In the genomic region with DNA sequence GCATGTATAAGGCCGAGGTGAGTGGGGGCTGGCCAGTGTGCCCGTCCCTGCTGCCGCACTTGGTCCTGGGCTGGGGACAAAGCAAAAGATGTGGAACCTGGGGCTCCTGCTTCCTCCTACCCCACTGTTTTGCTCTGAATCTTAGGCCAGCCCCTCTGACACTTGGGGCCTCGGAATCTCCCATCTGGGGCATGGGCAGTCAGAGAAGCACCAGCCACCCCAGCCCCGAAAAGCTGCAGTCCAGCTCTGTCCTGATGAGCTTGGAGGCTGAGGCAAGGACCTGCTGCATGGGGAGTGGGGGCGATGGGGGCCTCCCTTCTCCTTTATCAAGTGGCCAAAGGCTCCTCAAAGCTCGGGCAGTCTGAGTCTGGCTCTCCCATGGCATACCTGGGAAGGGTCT, we compare ENCODE assay signal across 8 cellular contexts. TPM values are rescaled to one million over a fixed set of nuclear protein-coding genes. Genes with fewer than 3 reads are reported as not detected.
DNase-seq lines count a peak whose midpoint lies in the region; ATAC-seq, FAIRE-seq and TF ChIP-seq lines count a peak whose summit lies in the region.

No MANE protein-coding gene starts in this region.

- H3K9me3 ChIP-seq in A549 (no peaks in the 10 kb centered on the region), Karpas-422 (ENCODE audit: low read length) (no peaks in the 10 kb centered on the region), endothelial cell of umbilical vein (replicated peaks; ENCODE audit: control insufficient read depth, insufficient read depth, low read length) (no peaks in the 10 kb centered on the region), neural cell (ENCODE audit: low read length) (no peaks in the 10 kb centered on the region), pancreas (no peaks in the 10 kb centered on the region)

- TF ChIP-seq EP300 in A549 (IDR thresholded peaks at IDR 0.05) (no peak), neural cell (conservative IDR thresholded peaks at IDR 0.05; ENCODE audit: poor library complexity, severe bottlenecking) (no peak)

- H3K4me3 ChIP-seq in A549 (no peak overlapping the region), Karpas-422 (ENCODE audit: low read length) (peak overlapping the region; percentile 49), endothelial cell of umbilical vein (replicated peaks in 1 of 3; ENCODE audit: insufficient read depth in 1 of 3, low read depth in 1 of 3, low read length in 3 of 3) (no peak overlapping the region), neural cell (ENCODE audit: low read length) (no peak overlapping the region), pancreas (peak overlapping the region in 1 of 4 donors; percentile 4)

- TF ChIP-seq POLR2A in A549 (IDR thresholded peaks at IDR 0.05; ENCODE audit: low read length) (no peak), endothelial cell of umbilical vein (IDR thresholded peaks at IDR 0.05; ENCODE audit: low read depth, low read length) (no peak)

- H3K27me3 ChIP-seq in Karpas-422 (ENCODE audit: low read length) = no peaks in the 10 kb centered on the region
- H3K27me3 ChIP-seq in endothelial cell of umbilical vein (ENCODE audit: control insufficient read depth in 2 of 2, insufficient read depth in 2 of 2, low read length in 2 of 2) = no peaks in the 10 kb centered on the region
- H3K27me3 ChIP-seq in neural cell (ENCODE audit: insufficient read depth, low read depth, low read length) = no peaks in the 10 kb centered on the region
- no peaks in the 10 kb centered on the region for H3K27me3 ChIP-seq in pancreas

- peaks cover 7% of the 10 kb centered on the region; the same call in 1 of the 2 replicates for H3K36me3 ChIP-seq in Karpas-422 (ENCODE audit: insufficient read depth, low read length)
- H3K36me3 ChIP-seq in endothelial cell of umbilical vein (ENCODE audit: control insufficient read depth in 2 of 2, extremely low read depth in 1 of 2, insufficient read depth in 2 of 2, low read length in 2 of 2) = peaks cover 1 to 2% of the 10 kb centered on the region in 2 experiments
- H3K36me3 ChIP-seq in neural cell (ENCODE audit: insufficient read depth, low read length) = no peaks in the 10 kb centered on the region
- peaks cover 0 to 5% (median 0%) of the 10 kb centered on the region in 3 donors for H3K36me3 ChIP-seq in pancreas

- dilution Hi-C loops in endothelial cell of umbilical vein (cut with MboI; ENCODE audit: extremely low pct_ligation_motif_present, low sequenced_read_pairs) = no loop called here

- 88% methylated on average over 5 of the region's 7 CpGs for WGBS in A549 (ENCODE audit: missing lambda C conversion rate)
- WGBS in pancreas, 2 donors = 81 to 83% methylated on average over 6 to 7 of the region's 7 CpGs

- peak overlapping the region; percentile 94 for H3K9ac ChIP-seq in Karpas-422 (ENCODE audit: low read length)
- no peak overlapping the region for H3K9ac ChIP-seq in endothelial cell of umbilical vein (replicated peaks; ENCODE audit: extremely low read depth, insufficient read depth, low read length)
- peak overlapping the region; percentile 96 for H3K9ac ChIP-seq in neural cell (ENCODE audit: low read length)

- no peaks in the 10 kb centered on the region for H3K9me1 ChIP-seq in endothelial cell of umbilical vein (replicated peaks; ENCODE audit: control insufficient read depth, extremely low read depth, insufficient read depth, low read length)

- H3K4me1 ChIP-seq in A549 = peaks cover 76% of the 10 kb centered on the region
- H3K4me1 ChIP-seq in Karpas-422 (ENCODE audit: low read length) = peaks cover 53% of the 10 kb centered on the region
- H3K4me1 ChIP-seq in endothelial cell of umbilical vein (ENCODE audit: control insufficient read depth, extremely low read depth, insufficient read depth, low read length) = peaks cover 58% of the 10 kb centered on the region
- H3K4me1 ChIP-seq in pancreas = peaks cover 15 to 52% (median 25%) of the 10 kb centered on the region in 3 donors

- no peaks in the 10 kb centered on the region for H3F3A ChIP-seq in neural cell (ENCODE audit: insufficient read depth, low read length, poor library complexity, severe bottlenecking)

- H3K79me2 ChIP-seq in Karpas-422 (ENCODE audit: low read length) (no peaks in the 10 kb centered on the region; the same call in 1 of the 2 replicates), endothelial cell of umbilical vein (ENCODE audit: control insufficient read depth, insufficient read depth, low read length) (peaks cover 4% of the 10 kb centered on the region), neural cell (replicated peaks; ENCODE audit: insufficient read depth, low read length) (no peaks in the 10 kb centered on the region)

- no peaks in the 10 kb centered on the region for H4K20me1 ChIP-seq in Karpas-422 (ENCODE audit: insufficient read depth, low read depth, low read length)
- no peaks in the 10 kb centered on the region for H4K20me1 ChIP-seq in endothelial cell of umbilical vein (replicated peaks; ENCODE audit: control insufficient read depth, extremely low read depth, insufficient read depth, low read length)
- no peaks in the 10 kb centered on the region for H4K20me1 ChIP-seq in neural cell (ENCODE audit: insufficient read depth)

- intact Hi-C loops in endothelial cell of umbilical vein (cut with micrococcal nuclease) (loop anchor here (2.0 kb wide), 1 partner anchor 60 kb away; no protein-coding TSS in a partner anchor), pancreas (cut with DNase I) (no loop called here)

- no peak overlapping the region for H2AFZ ChIP-seq in Karpas-422 (ENCODE audit: low read length)
- no peak overlapping the region for H2AFZ ChIP-seq in endothelial cell of umbilical vein (ENCODE audit: low read depth, low read length)
- H2AFZ ChIP-seq in neural cell (ENCODE audit: low read depth, low read length) = no peak overlapping the region

- no peaks in the 10 kb centered on the region for H3K9me2 ChIP-seq in Karpas-422 (replicated peaks; ENCODE audit: insufficient read depth, low read length)
- no peaks in the 10 kb centered on the region for H3K9me2 ChIP-seq in neural cell (ENCODE audit: insufficient read depth, low read length)

- no peak for ATAC-seq in A549
- no peak for ATAC-seq in HG03039 (IDR thresholded peaks at IDR 0.05; ENCODE audit: unreplicated experiment)
- ATAC-seq in GM19035 (IDR thresholded peaks at IDR 0.05; ENCODE audit: unreplicated experiment) = no peak
- ATAC-seq in pancreas = no peak

- DNase-seq in A549 (ENCODE audit: low read depth in 1 of 2, low spot score in 1 of 2) = no peak
- DNase-seq in Karpas-422 = no peak
- DNase-seq in endothelial cell of umbilical vein (ENCODE audit: low read depth, low spot score) = no peak
- no peak for DNase-seq in cerebellum (ENCODE audit: low spot score)
- no peak for DNase-seq in pancreas

- CTCF ChIA-PET in A549 (lab: Yijun Ruan, JAX) = interaction anchor here (0.6 to 28.1 kb wide), 47 partner anchors 14 to 635 kb away, joined by 3 to 1029 read pairs (median 4); a partner anchor contains a TSS
- CTCF ChIA-PET in endothelial cell of umbilical vein (lab: Charles Lee) = interaction anchor here (0.6 to 9.5 kb wide), 40 partner anchors 8 to 595 kb away, joined by 3 to 287 read pairs (median 5); a partner anchor contains a TSS

- no peak for TF ChIP-seq CTCF in A549 (IDR thresholded peaks at IDR 0.05)
- no peak for TF ChIP-seq CTCF in endothelial cell of umbilical vein (IDR thresholded peaks at IDR 0.05; ENCODE audit: extremely low read depth in 1 of 2, insufficient read depth in 1 of 2, low read depth in 1 of 2, low read length in 2 of 2)
- no peak for TF ChIP-seq CTCF in neural cell (IDR thresholded peaks at IDR 0.05; ENCODE audit: poor library complexity, severe bottlenecking)
- no peak for TF ChIP-seq CTCF in pancreas (IDR thresholded peaks at IDR 0.05)

- H3K4me2 ChIP-seq in A549 = peak overlapping the region; percentile 91; the same call in 2 of the 3 replicates
- peak overlapping the region; percentile 99 for H3K4me2 ChIP-seq in Karpas-422 (ENCODE audit: low read depth, low read length, poor library complexity, severe bottlenecking)
- no peak overlapping the region for H3K4me2 ChIP-seq in endothelial cell of umbilical vein (ENCODE audit: insufficient read depth, low read length)
- no peak overlapping the region for H3K4me2 ChIP-seq in neural cell (ENCODE audit: low read length)

- FAIRE-seq in A549 (lab: Jason Lieb, UNC) = no peak
- FAIRE-seq in endothelial cell of umbilical vein (lab: Jason Lieb, UNC) = no peak
- FAIRE-seq in pancreas (lab: Jason Lieb, UNC) = no peak

- BruUV-seq in endothelial cell of umbilical vein (replicated peaks; lab: Mats Ljungman, UMichigan) = no TSS peak

- POLR2A ChIA-PET in A549 (lab: Yijun Ruan, JAX) = interaction anchor here (1.0 to 2.6 kb wide), 10 partner anchors 11 to 610 kb away, joined by 3 to 23 read pairs (median 5); a partner anchor contains a TSS
- POLR2A ChIA-PET in endothelial cell of umbilical vein (lab: Charles Lee) = interaction anchor here (0.5 to 2.2 kb wide), 9 partner anchors 15 to 484 kb away, joined by 3 to 14 read pairs (median 4); a partner anchor contains a TSS

- H3K27ac ChIP-seq in A549 (peak overlapping the region; percentile 99; a peak in 5 of 6 replicates), Karpas-422 (ENCODE audit: low read length) (peak overlapping the region; percentile 100), endothelial cell of umbilical vein (ENCODE audit: insufficient read depth, low read depth, low read length) (peak overlapping the region; percentile 99), neural cell (ENCODE audit: low read length) (peak overlapping the region; percentile 99), pancreas (peak overlapping the region in 2 of 4 donors; percentile 93 to 100)

- TF ChIP-seq RAD21 in A549 (conservative IDR thresholded peaks at IDR 0.05 in 1 of 2, IDR thresholded peaks at IDR 0.05 in 1 of 2) = no peak
- TF ChIP-seq RAD21 in neural cell (conservative IDR thresholded peaks at IDR 0.05) = no peak

RNA-seq across cellular contexts. Expression of a gene that starts 31.3 kb away (rescaled TPM):
- polyA plus RNA-seq in A549 (2011; rRNA removed) (140 and 149 TPM in 2 replicates), A549 (2017; fragmentation: RNase III; extraction: RNeasy Plus Mini Kit Qiagen cat#74134 plus additional on column Dnase treatment) (140 to 167 TPM (median 161 TPM) in 3 replicates), endothelial cell of umbilical vein (97.7 and 108 TPM in 2 replicates), neural cell (50.5 and 62.8 TPM in 2 replicates), pancreas (10 to 100 TPM; 43.8 to 61.8 TPM)
- 95.3 and 125 TPM in 2 replicates for polyA plus RNA-seq in A549 (2012; cell fraction: cytosol; rRNA removed)
- 109 and 124 TPM in 2 replicates for polyA plus RNA-seq in A549 (2012; cell fraction: nucleus; rRNA removed)
- 150 and 168 TPM in 2 replicates for polyA minus RNA-seq in A549 (2011; rRNA and poly(A)+ RNA removed)
- total RNA-seq in Karpas-422 (2014; rRNA removed; shearing (Covaris generic); ENCODE audit: low replicate concordance) = 62.7 and 98.6 TPM in 2 replicates
- total RNA-seq in endothelial cell of umbilical vein (121 and 123 TPM in 2 replicates), cerebellum (42.3 TPM), pancreas (10 to 100 TPM; 32.7 to 71.4 (median 42.1) TPM)
- 104 and 109 TPM in 2 replicates for polyA plus RNA-seq in endothelial cell of umbilical vein (2011; cell fraction: cytosol; rRNA removed)
- 80.0 and 93.4 TPM in 2 replicates for polyA plus RNA-seq in endothelial cell of umbilical vein (2011; cell fraction: nucleus; rRNA removed)
- 102 and 108 TPM in 2 replicates for polyA plus RNA-seq in endothelial cell of umbilical vein (2012)
- polyA minus RNA-seq in endothelial cell of umbilical vein (121 and 135 TPM in 2 replicates), neural cell (74.4 and 77.9 TPM in 2 replicates)
- polyA minus RNA-seq in endothelial cell of umbilical vein (2011; cell fraction: cytosol; rRNA and poly(A)+ RNA removed) = 94.9 TPM
- 29.3 and 48.0 TPM in 2 replicates for polyA minus RNA-seq in endothelial cell of umbilical vein (2011; cell fraction: nucleus; rRNA and poly(A)+ RNA removed)

RNA-seq across cellular contexts. Expression of a gene that starts 31.9 kb away (rescaled TPM):
- polyA plus RNA-seq in A549 (2011; rRNA removed) = 20.5 and 20.8 TPM in 2 replicates
- 25.2 and 33.6 TPM in 2 replicates for polyA plus RNA-seq in A549 (2012; cell fraction: cytosol; rRNA removed)
- polyA plus RNA-seq in A549 (2012; cell fraction: nucleus; rRNA removed) = 37.5 and 53.0 TPM in 2 replicates
- polyA plus RNA-seq in A549 (2017; fragmentation: RNase III; extraction: RNeasy Plus Mini Kit Qiagen cat#74134 plus additional on column Dnase treatment) = 22.7 to 26.2 TPM (median 26.0 TPM) in 3 replicates
- polyA minus RNA-seq in A549 (2011; rRNA and poly(A)+ RNA removed) = 26.6 and 34.0 TPM in 2 replicates
- not detected in 2 replicates for total RNA-seq in Karpas-422 (2014; rRNA removed; shearing (Covaris generic); ENCODE audit: low replicate concordance)
- total RNA-seq in endothelial cell of umbilical vein = 34.2 and 36.8 TPM in 2 replicates
- polyA plus RNA-seq in endothelial cell of umbilical vein = 55.3 and 65.2 TPM in 2 replicates
- 37.7 and 41.6 TPM in 2 replicates for polyA plus RNA-seq in endothelial cell of umbilical vein (2011; cell fraction: cytosol; rRNA removed)
- 46.0 and 52.0 TPM in 2 replicates for polyA plus RNA-seq in endothelial cell of umbilical vein (2011; cell fraction: nucleus; rRNA removed)
- polyA plus RNA-seq in endothelial cell of umbilical vein (2012) = 38.0 and 54.5 TPM in 2 replicates
- polyA minus RNA-seq in endothelial cell of umbilical vein = 34.7 and 36.8 TPM in 2 replicates
- polyA minus RNA-seq in endothelial cell of umbilical vein (2011; cell fraction: cytosol; rRNA and poly(A)+ RNA removed) = 3.8 TPM
- polyA minus RNA-seq in endothelial cell of umbilical vein (2011; cell fraction: nucleus; rRNA and poly(A)+ RNA removed) = 9.4 and 12.8 TPM in 2 replicates
- 14.3 and 21.2 TPM in 2 replicates for polyA plus RNA-seq in neural cell
- 17.5 and 19.3 TPM in 2 replicates for polyA minus RNA-seq in neural cell
- 16.8 TPM for total RNA-seq in cerebellum
- 100 to 1,000 TPM in 1 of 6 donors, 10 to 100 TPM in 5; 44.4 to 131 (median 79.2) TPM for total RNA-seq in pancreas
- polyA plus RNA-seq in pancreas = 10 to 100 TPM; 30.3 to 57.2 TPM

RNA-seq across cellular contexts. Expression of a gene that starts 35.5 kb away (rescaled TPM):
- polyA plus RNA-seq in A549 (2011; rRNA removed) (16.8 and 25.1 TPM in 2 replicates), A549 (2017; fragmentation: RNase III; extraction: RNeasy Plus Mini Kit Qiagen cat#74134 plus additional on column Dnase treatment) (47.9 to 67.5 TPM (median 54.9 TPM) in 3 replicates), endothelial cell of umbilical vein (5.3 and 9.2 TPM in 2 replicates), neural cell (20.8 and 30.5 TPM in 2 replicates), pancreas (10 to 100 TPM in 1 of 2 donors, 1 to 10 TPM in 1; 6.1 to 14.3 TPM)
- polyA plus RNA-seq in A549 (2012; cell fraction: cytosol; rRNA removed) = 51.4 and 90.0 TPM in 2 replicates
- polyA plus RNA-seq in A549 (2012; cell fraction: nucleus; rRNA removed) = 63.3 and 123 TPM in 2 replicates
- polyA minus RNA-seq in A549 (2011; rRNA and poly(A)+ RNA removed) = 18.1 and 21.3 TPM in 2 replicates
- total RNA-seq in Karpas-422 (2014; rRNA removed; shearing (Covaris generic); ENCODE audit: low replicate concordance) = 0.48 and 2.3 TPM in 2 replicates
- total RNA-seq in endothelial cell of umbilical vein (12.3 and 13.3 TPM in 2 replicates), cerebellum (9.1 TPM), pancreas (10 to 100 TPM in 1 of 6 donors, 1 to 10 TPM in 5; 1.8 to 13.2 (median 4.6) TPM)
- polyA plus RNA-seq in endothelial cell of umbilical vein (2011; cell fraction: cytosol; rRNA removed) = 1.2 and 2.4 TPM in 2 replicates
- polyA plus RNA-seq in endothelial cell of umbilical vein (2011; cell fraction: nucleus; rRNA removed) = 1.7 and 1.8 TPM in 2 replicates
- 1.8 and 3.9 TPM in 2 replicates for polyA plus RNA-seq in endothelial cell of umbilical vein (2012)
- polyA minus RNA-seq in endothelial cell of umbilical vein (2.7 and 3.1 TPM in 2 replicates), neural cell (28.4 and 41.1 TPM in 2 replicates)
- 51.2 TPM for polyA minus RNA-seq in endothelial cell of umbilical vein (2011; cell fraction: cytosol; rRNA and poly(A)+ RNA removed)
- polyA minus RNA-seq in endothelial cell of umbilical vein (2011; cell fraction: nucleus; rRNA and poly(A)+ RNA removed) = 1.6 and 5.1 TPM in 2 replicates

Comparison
In these comparisons a context has a peak if more than half of its experiments do, and no peak if none do; other contexts are left out.
1. H3K4me2 ChIP-seq: peak in A549 (single experiment) and Karpas-422 (single experiment); none in endothelial cell of umbilical vein (single experiment) and neural cell (single experiment).
2. RNA of a gene that starts 31.9 kb away (total RNA-seq): 44.4 to 131 TPM in pancreas, 34.2 to 36.8 TPM in endothelial cell of umbilical vein and 16.8 TPM in cerebellum (single experiment); not detected in Karpas-422; every median in the first group is over 10 times any median in the second.